In the genomic region with DNA sequence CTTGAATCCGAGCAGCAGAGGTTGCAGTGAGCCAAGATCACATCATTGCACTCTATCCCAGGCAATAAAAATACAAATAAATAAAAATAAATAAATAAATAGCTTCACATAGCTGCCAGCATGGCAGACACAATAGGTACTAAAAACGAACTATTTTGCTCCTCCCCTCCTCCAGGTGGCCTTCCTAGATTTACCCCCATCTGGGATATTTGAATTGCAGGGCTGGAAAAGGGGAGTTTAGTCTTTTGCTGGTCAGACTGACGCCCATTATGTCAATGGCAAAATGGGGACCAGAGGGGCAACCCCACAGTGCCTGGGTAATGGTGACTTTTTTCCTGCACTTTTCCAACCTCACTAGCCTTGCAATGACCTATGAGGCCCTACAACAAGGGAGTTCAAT, we compare ENCODE assay signal across 14 cellular contexts. TPM values are rescaled to one million over a fixed set of nuclear protein-coding genes. Genes with fewer than 3 reads are reported as not detected.
DNase-seq lines count a peak whose midpoint lies in the region; ATAC-seq and TF ChIP-seq lines count a peak whose summit lies in the region.
"Had no signal": no experiment of that assay in that cellular context is flagged by ENCODE, and none has a peak within 500 bp of the region (broad histone marks: within the 10 kb centered on the region; RNA-seq: fewer than 3 reads in every experiment).

No MANE protein-coding gene starts in this region.

- no peaks in the 10 kb centered on the region for H3K27me3 ChIP-seq in stomach
- no peaks in the 10 kb centered on the region for H3K27me3 ChIP-seq in SJCRH30

- H4K20me1 ChIP-seq in OCI-LY7 (ENCODE audit: insufficient read depth, low read length), result no peaks in the 10 kb centered on the region

- H3K27ac Mint-ChIP-seq in activated naive CD4-positive, alpha-beta T cell treated with anti-CD3 and anti-CD28 coated beads, Interleukin-2, amount 10 ng/mL, durations not matched to agents 7 days and 5 days, result peak overlapping the region; percentile 97
- H3K27ac Mint-ChIP-seq in effector memory CD8-positive, alpha-beta T cell, result peak overlapping the region; percentile 97 to 99
- H3K27ac Mint-ChIP-seq: HFFc6 had no signal

- H3K27me3 Mint-ChIP-seq in activated naive CD4-positive, alpha-beta T cell treated with anti-CD3 and anti-CD28 coated beads, Interleukin-2, amount 10 ng/mL, durations not matched to agents 7 days and 5 days, result no peaks in the 10 kb centered on the region
- no peaks in the 10 kb centered on the region for H3K27me3 Mint-ChIP-seq in effector memory CD8-positive, alpha-beta T cell

- no peak for TF ChIP-seq EP300 in stomach (IDR thresholded peaks at IDR 0.05)

- H3K36me3 ChIP-seq in OCI-LY7 (ENCODE audit: insufficient read depth, low read length), result no peaks in the 10 kb centered on the region
- H3K36me3 ChIP-seq in stomach, result peaks cover 0 to 3% (median under 1%) of the 10 kb centered on the region in 4 donors
- no peaks in the 10 kb centered on the region for H3K36me3 ChIP-seq in SJCRH30
- H3K36me3 ChIP-seq: thoracic aorta had no signal

- peaks cover 70% of the 10 kb centered on the region for H3K4me1 Mint-ChIP-seq in activated naive CD4-positive, alpha-beta T cell treated with anti-CD3 and anti-CD28 coated beads, Interleukin-2, amount 10 ng/mL, durations not matched to agents 7 days and 5 days
- H3K4me1 Mint-ChIP-seq in effector memory CD8-positive, alpha-beta T cell (ENCODE audit: low read depth in 2 of 2), result peaks cover 33 to 45% of the 10 kb centered on the region in 2 donors

- H2AFZ ChIP-seq in OCI-LY7 (ENCODE audit: low read length), result no peak overlapping the region
- H2AFZ ChIP-seq: parathyroid adenoma had no signal

- peaks cover 26% of the 10 kb centered on the region; the same call in 1 of the 2 replicates for H3K79me2 ChIP-seq in OCI-LY7 (ENCODE audit: insufficient read depth, low read depth, low read length)

- H3K9me3 ChIP-seq in OCI-LY7 (ENCODE audit: low read length), result no peaks in the 10 kb centered on the region
- no peaks in the 10 kb centered on the region for H3K9me3 ChIP-seq in stomach
- H3K9me3 ChIP-seq in SJCRH30 (replicated peaks), result no peaks in the 10 kb centered on the region
- H3K9me3 ChIP-seq: thoracic aorta had no signal

- H3K4me3 ChIP-seq in OCI-LY7 (ENCODE audit: low read depth, low read length, poor library complexity, severe bottlenecking) (no peak overlapping the region), stomach (no peak overlapping the region), SJCRH30 (no peak overlapping the region)

- BruUV-seq in OCI-LY7 (replicated peaks; lab: Mats Ljungman, UMichigan), result no TSS peak

- H3K27ac ChIP-seq in OCI-LY7 (ENCODE audit: low read depth, low read length, poor library complexity, severe bottlenecking) (peak overlapping the region; percentile 84), stomach (peak overlapping the region; percentile 31 to 90 (median 81)), SJCRH30 (no peak overlapping the region)

- H3K4me1 ChIP-seq in OCI-LY7 (ENCODE audit: insufficient read depth, low read length, poor library complexity, severe bottlenecking) (peaks cover 49% of the 10 kb centered on the region), stomach (peaks cover 6 to 29% (median 17%) of the 10 kb centered on the region in 4 donors), SJCRH30 (peaks cover 6% of the 10 kb centered on the region; the same call in 1 of the 2 replicates)
- H3K4me1 ChIP-seq: parathyroid adenoma had no signal

- POLR2A ChIA-PET in OCI-LY7 (lab: Charles Lee), result interaction anchor here (1.1 to 2.7 kb wide), 3 partner anchors 55 to 210 kb away, joined by 5 to 6 read pairs (median 6); a partner anchor contains a TSS

- no peak for ATAC-seq in effector memory CD8-positive, alpha-beta T cell (replicated peaks)

- TF ChIP-seq POLR2A in stomach (IDR thresholded peaks at IDR 0.05), result no peak

- H3K4me3 Mint-ChIP-seq in activated naive CD4-positive, alpha-beta T cell treated with anti-CD3 and anti-CD28 coated beads, Interleukin-2, amount 10 ng/mL, durations not matched to agents 7 days and 5 days, result peak overlapping the region; percentile 100
- H3K4me3 Mint-ChIP-seq in effector memory CD8-positive, alpha-beta T cell, result peak overlapping the region; percentile 99
- H3K4me3 Mint-ChIP-seq: HFFc6 had no signal

- no peak for TF ChIP-seq CTCF in OCI-LY7 (conservative IDR thresholded peaks at IDR 0.05; ENCODE audit: low read length)
- TF ChIP-seq CTCF in stomach (IDR thresholded peaks at IDR 0.05), result no peak

- intact Hi-C loops in OCI-LY7 (cut with micrococcal nuclease; ENCODE audit: unreplicated experiment) (no loop called here), stomach (cut with DNase I; ENCODE audit: low total_unique reads) (no loop called here)

- WGBS in stomach, 5 donors, result 51 to 79% (median 62%) methylated on average over 3 of the region's 3 CpGs

- H3K9me3 Mint-ChIP-seq in activated naive CD4-positive, alpha-beta T cell treated with anti-CD3 and anti-CD28 coated beads, Interleukin-2, amount 10 ng/mL, durations not matched to agents 7 days and 5 days, result no peaks in the 10 kb centered on the region
- no peaks in the 10 kb centered on the region for H3K9me3 Mint-ChIP-seq in effector memory CD8-positive, alpha-beta T cell
- H3K9me3 Mint-ChIP-seq: HFFc6 had no signal

- H3K4me2 ChIP-seq in OCI-LY7 (ENCODE audit: low read length), result 0 out of 2 replicates have a peak overlapping the region, but pooled peaks have one; percentile 77

- H3K36me3 Mint-ChIP-seq in activated naive CD4-positive, alpha-beta T cell treated with anti-CD3 and anti-CD28 coated beads, Interleukin-2, amount 10 ng/mL, durations not matched to agents 7 days and 5 days, result peaks cover 37% of the 10 kb centered on the region
- H3K36me3 Mint-ChIP-seq in effector memory CD8-positive, alpha-beta T cell (ENCODE audit: insufficient read depth), result peaks cover 44% of the 10 kb centered on the region

- no peaks in the 10 kb centered on the region for H3K9me2 ChIP-seq in OCI-LY7 (ENCODE audit: insufficient read depth, low read length)

- no peak for DNase-seq in activated naive CD4-positive, alpha-beta T cell treated with anti-CD3 and anti-CD28 coated beads, Interleukin-2, amount 10 ng/mL, durations not matched to agents 7 days and 5 days
- no peak for DNase-seq in activated naive CD4-positive, alpha-beta T cell treated with anti-CD3 and anti-CD28 coated beads, Interleukin-2, amount 50 U/mL, for 16 hours
- DNase-seq in OCI-LY7 (ENCODE audit: low spot score), result no peak
- DNase-seq in effector memory CD8-positive, alpha-beta T cell, result no peak
- no peak for DNase-seq in stomach
- DNase-seq in activated CD4-positive, CD25-positive, alpha-beta regulatory T cell (lab: John Stamatoyannopoulos, UW), result no peak
- DNase-seq in hypothalamus (lab: John Stamatoyannopoulos, UW), result no peak
- no peak for DNase-seq in SJCRH30
- DNase-seq: DMS79, HFFc6, NCI-H1930, NCI-H774 had no signal

- CTCF ChIA-PET in activated naive CD4-positive, alpha-beta T cell treated with anti-CD3 and anti-CD28 coated beads, Interleukin-2, amount 10 ng/mL, durations not matched to agents 7 days and 5 days (lab: Charles Lee), result interaction anchor here (0.6 to 1.7 kb wide), 2 partner anchors 119 to 213 kb away, joined by 4 to 5 read pairs; no protein-coding TSS in a partner anchor
- CTCF ChIA-PET in OCI-LY7 (lab: Charles Lee; ENCODE audit: unreplicated experiment), result no interaction called here

RNA-seq across cellular contexts. Expression of a gene that starts 0.6 kb away (rescaled TPM):
- 135 and 183 TPM in 2 replicates for total RNA-seq in OCI-LY7 (2014; rRNA removed; shearing (Covaris generic))
- total RNA-seq in OCI-LY7 (2022), result 230 and 314 TPM in 2 replicates
- 10 to 100 TPM in 2 of 5 donors, not detected in 3; 12.9 to 18.2 TPM for total RNA-seq in stomach
- polyA plus RNA-seq in stomach, result 10 to 100 TPM; 31.6 to 69.8 (median 56.0) TPM
- 3.3 and 3.7 TPM in 2 replicates for total RNA-seq in SJCRH30 (2014; rRNA removed; shearing (Covaris generic))

RNA-seq across cellular contexts. Expression of a gene that starts 5.7 kb away (rescaled TPM):
- 46.2 and 59.4 TPM in 2 replicates for total RNA-seq in OCI-LY7 (2014; rRNA removed; shearing (Covaris generic))
- 60.0 and 68.8 TPM in 2 replicates for total RNA-seq in OCI-LY7 (2022)
- 100 to 1,000 TPM in 2 of 5 donors, 10 to 100 TPM in 3; 52.1 to 136 (median 63.4) TPM for total RNA-seq in stomach
- polyA plus RNA-seq in stomach, result 10 to 100 TPM; 49.9 to 76.9 (median 69.0) TPM
- 125 and 129 TPM in 2 replicates for total RNA-seq in SJCRH30 (2014; rRNA removed; shearing (Covaris generic))

RNA-seq across cellular contexts. Expression of a gene that starts 15.8 kb away (rescaled TPM):
- total RNA-seq in OCI-LY7 (2014; rRNA removed; shearing (Covaris generic)), result 1.2 and 2.0 TPM in 2 replicates
- total RNA-seq in OCI-LY7 (2022), result 2.8 and 3.6 TPM in 2 replicates
- 1 to 10 TPM in 1 of 5 donors, under 1 TPM in 3, not detected in 1; 0.18 to 2.3 (median 0.29) TPM for total RNA-seq in stomach
- polyA plus RNA-seq in stomach, result 1 to 10 TPM in 1 of 3 donors, under 1 TPM in 2; 0.31 to 1.2 (median 0.80) TPM
- total RNA-seq in SJCRH30 (2014; rRNA removed; shearing (Covaris generic)), result 0.59 and 0.66 TPM in 2 replicates

RNA-seq across cellular contexts. Expression of a gene that starts 40.3 kb away (rescaled TPM):
- total RNA-seq in OCI-LY7 (2014; rRNA removed; shearing (Covaris generic)), result not detected in 2 replicates
- not detected in 2 replicates for total RNA-seq in OCI-LY7 (2022)
- total RNA-seq in stomach, result not detected
- polyA plus RNA-seq in stomach, result not detected
- not detected in 2 replicates for total RNA-seq in SJCRH30 (2014; rRNA removed; shearing (Covaris generic))
- total RNA-seq: HFFc6, thoracic aorta had no signal

RNA-seq across cellular contexts. Expression of a gene that starts 54.4 kb away (rescaled TPM):
- total RNA-seq in OCI-LY7 (2014; rRNA removed; shearing (Covaris generic)), result 33.1 and 35.4 TPM in 2 replicates
- total RNA-seq in OCI-LY7 (2022) (45.9 and 46.8 TPM in 2 replicates), stomach (10 to 100 TPM in 3 of 5 donors, 1 to 10 TPM in 2; 7.0 to 77.2 (median 21.4) TPM)
- 10 to 100 TPM; 31.7 to 49.0 (median 32.2) TPM for polyA plus RNA-seq in stomach
- total RNA-seq in SJCRH30 (2014; rRNA removed; shearing (Covaris generic)), result 73.6 and 85.7 TPM in 2 replicates

Comparison
In these comparisons a context has a peak if more than half of its experiments do, and no peak if none do; other contexts are left out.
1. RNA of a gene that starts 0.6 kb away (total RNA-seq): 135 to 314 TPM in OCI-LY7; 3.3 to 3.7 TPM in SJCRH30 and 12.9 to 18.2 TPM in stomach; every median in the first group is over 4 times any median in the second.